ENCODE assay signal across 8 cellular contexts in the genomic region with DNA sequence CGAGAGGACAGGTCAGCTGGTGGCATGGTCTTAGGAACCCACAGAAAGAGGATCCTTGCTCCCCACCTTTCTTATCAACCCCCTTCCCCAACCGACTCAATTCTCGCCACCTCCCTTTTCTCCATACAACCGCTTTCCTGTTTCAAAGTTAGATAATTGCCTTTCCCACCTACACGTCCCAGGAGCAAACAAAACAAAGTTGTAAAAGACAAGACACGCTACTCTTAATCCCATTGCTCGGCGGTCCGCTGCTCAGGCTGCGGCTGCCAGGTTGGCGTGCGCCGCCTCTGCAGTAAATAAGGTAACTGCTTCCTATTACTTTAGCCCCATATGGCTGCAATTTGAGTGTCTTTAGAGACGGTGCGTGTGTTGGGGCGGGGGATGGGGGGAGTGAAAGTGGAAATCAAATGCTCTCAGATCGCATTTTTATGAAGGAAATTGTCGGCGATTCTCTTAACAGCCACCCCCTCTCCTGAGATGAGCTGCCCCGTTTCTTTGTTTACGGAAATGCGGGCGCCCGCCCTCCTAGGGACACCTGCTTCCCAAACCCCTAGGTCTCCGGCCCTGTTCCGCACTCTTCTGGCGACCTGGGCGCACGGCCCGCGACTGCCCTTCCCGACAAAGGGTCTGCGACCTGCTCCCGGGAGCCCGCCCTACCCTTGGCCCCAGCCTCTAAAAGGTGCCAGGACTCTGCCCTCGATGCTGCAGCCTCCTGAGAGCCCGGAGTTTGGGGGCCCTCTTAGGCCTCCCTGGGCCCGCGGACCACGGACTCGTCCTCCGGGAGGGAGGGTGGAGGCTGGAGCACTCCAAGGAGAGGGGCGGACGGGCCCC. TPM values are rescaled to one million over a fixed set of nuclear protein-coding genes. Genes with fewer than 3 reads are reported as not detected.
DNase-seq lines count a peak whose midpoint lies in the region; ATAC-seq and TF ChIP-seq lines count a peak whose summit lies in the region.

No MANE protein-coding gene starts in this region.

- ATAC-seq in GM21717 (IDR thresholded peaks at IDR 0.05; ENCODE audit: unreplicated experiment) = no peak

- no peaks in the 10 kb centered on the region for H3K36me3 ChIP-seq in HUES48 (ENCODE audit: control insufficient read depth, insufficient read depth, low read length)

- DNase-seq in DMS 273 treated with DMSO at 0.1 percent for 48 hours (lab: John Stamatoyannopoulos, UW) (peak; percentile 79), RWPE1 (ENCODE audit: low spot score) (no peak), epithelial cell of esophagus (ENCODE audit: low read depth) (peak; percentile 63), AML-193 (lab: John Stamatoyannopoulos, UW) (no peak), dorsolateral prefrontal cortex (no peak)
- DNase-seq in stimulated activated CD4-positive, alpha-beta T cell treated with anti-CD3 and anti-CD28 coated beads, Interleukin-2, amount 100 ng/mL, for 24 hours = peak; percentile 56 to 62

- TF ChIP-seq CTCF in RWPE1 (conservative IDR thresholded peaks at IDR 0.05; ENCODE audit: low read depth) (no peak), epithelial cell of esophagus (IDR thresholded peaks at IDR 0.05; ENCODE audit: insufficient read depth, low read depth, low read length, missing control alignments) (no peak), dorsolateral prefrontal cortex (IDR thresholded peaks at IDR 0.05 in 54 of 56, conservative IDR thresholded peaks at IDR 0.05 in 2 of 56; ENCODE audit: low read depth in 1 of 56, partially characterized antibody in 56 of 56) (no peak)

- no peak overlapping the region for H3K27ac ChIP-seq in HUES48 (ENCODE audit: low read depth, low read length)
- peak overlapping the region; percentile 70 for H3K27ac ChIP-seq in RWPE1
- H3K27ac ChIP-seq in dorsolateral prefrontal cortex = no peak overlapping the region

- intact Hi-C loops in dorsolateral prefrontal cortex (cut with DNase I) = no loop called here

- H3K4me1 ChIP-seq in HUES48 (ENCODE audit: control insufficient read depth, insufficient read depth, low read length) = peaks cover 23% of the 10 kb centered on the region

- CTCF ChIA-PET in RWPE1 (lab: Yijun Ruan, JAX) = interaction anchor here (0.6 to 0.8 kb wide), 3 partner anchors 10 to 39 kb away, joined by 3 read pairs; no protein-coding TSS in a partner anchor

- no peaks in the 10 kb centered on the region; the same call in 1 of the 2 replicates for H3K9me3 ChIP-seq in HUES48 (ENCODE audit: control insufficient read depth, insufficient read depth, low read length)

- POLR2A ChIA-PET in RWPE1 (lab: Yijun Ruan, JAX; ENCODE audit: low non-redundant PET) = no interaction called here

- H3K4me3 ChIP-seq in HUES48 (ENCODE audit: low read depth, low read length) (peak overlapping the region; percentile 45), epithelial cell of esophagus (ENCODE audit: low read length) (peak overlapping the region; percentile 26), dorsolateral prefrontal cortex (no peak overlapping the region)

- H3K27me3 ChIP-seq in HUES48 (ENCODE audit: control insufficient read depth, insufficient read depth, low read length) (peaks cover 93% of the 10 kb centered on the region), dorsolateral prefrontal cortex (peaks cover 42 to 83% (median 79%) of the 10 kb centered on the region in 45 donors)

- H3K9ac ChIP-seq in HUES48 (ENCODE audit: low read depth, low read length) = no peak overlapping the region

RNA-seq across cellular contexts. Expression of a gene that starts 3.7 kb away (rescaled TPM):
- 10 to 100 TPM in 2 of 120 experiments, 1 to 10 TPM in 118; 1.5 to 10.3 (median 5.0) TPM for total RNA-seq in dorsolateral prefrontal cortex

RNA-seq across cellular contexts. Expression of a gene that starts 22.6 kb away (rescaled TPM):
- 1 to 10 TPM in 103 of 120 experiments, under 1 TPM in 16, not detected in 1; 0.44 to 4.2 (median 1.8) TPM for total RNA-seq in dorsolateral prefrontal cortex

RNA-seq across cellular contexts. Expression of a gene that starts 38.7 kb away (rescaled TPM):
- 10 to 100 TPM; 26.4 to 54.9 (median 35.9) TPM for total RNA-seq in dorsolateral prefrontal cortex

Comparison
In these comparisons a context has a peak if more than half of its experiments do, and no peak if none do; other contexts are left out.
1. DNase-seq: peak in DMS 273 treated with DMSO at 0.1 percent for 48 hours (single experiment), epithelial cell of esophagus (single experiment) and stimulated activated CD4-positive, alpha-beta T cell treated with anti-CD3 and anti-CD28 coated beads, Interleukin-2, amount 100 ng/mL, for 24 hours (2 of 2); none in RWPE1 (single experiment), AML-193 (0 of 2) and dorsolateral prefrontal cortex (0 of 10).
2. H3K4me3 ChIP-seq: peak in HUES48 (single experiment) and epithelial cell of esophagus (single experiment); none in dorsolateral prefrontal cortex (0 of 59).